In the genomic region with DNA sequence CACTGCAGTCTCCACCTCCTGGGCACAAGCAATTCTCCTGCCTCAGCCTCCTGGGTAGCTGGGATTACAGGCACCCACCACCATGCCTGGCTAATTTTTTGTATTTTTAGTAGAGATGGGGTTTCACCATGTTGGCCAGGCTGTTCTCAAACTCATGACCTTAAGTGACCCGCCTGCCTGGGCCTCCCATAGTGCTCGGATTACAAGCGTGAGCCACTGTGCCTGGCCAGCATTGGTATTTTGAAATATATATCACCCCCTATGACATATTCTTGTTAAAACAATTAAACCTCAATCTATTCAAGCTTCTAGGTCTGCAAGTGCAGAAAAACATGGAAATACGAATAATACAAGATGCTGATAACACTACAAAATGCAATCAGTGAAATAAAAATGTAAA, we compare ENCODE assay signal across 8 cellular contexts. TPM values are rescaled to one million over a fixed set of nuclear protein-coding genes. Genes with fewer than 3 reads are reported as not detected.
"Had no signal": no experiment of that assay in that cellular context is flagged by ENCODE, and none has a peak within 500 bp of the region (broad histone marks: within the 10 kb centered on the region; RNA-seq: fewer than 3 reads in every experiment).

No MANE protein-coding gene starts in this region.

RNA-seq across cellular contexts. Expression of a gene that starts 43.6 kb away (rescaled TPM):
- total RNA-seq: SJCRH30 had no signal

RNA-seq across cellular contexts. Expression of a gene that starts 49.1 kb away (rescaled TPM):
- total RNA-seq: activated CD4-positive, alpha-beta memory T cell treated with anti-CD3 and anti-CD28 coated beads, Interleukin-2, amount 10 ng/mL, durations not matched to agents 7 days and 5 days; activated CD8-positive, alpha-beta memory T cell treated with anti-CD3 and anti-CD28 coated beads, Interleukin-2, amount 10 ng/mL, durations not matched to agents 7 days and 5 days; aorta; breast epithelium; MCF 10A; SJCRH30; T-helper 1 cell treated with Interleukin-12 subunit alpha and Interleukin-12 subunit beta and Interleukin-4 antibody, amounts not matched to agents 30 ng/mL and 1 ng/mL, for 36 hours; T-helper 2 cell treated with Interferon-gamma antibody and Interleukin-4, amounts not matched to agents 100 ng/mL and 5 ng/mL, for 36 hours had no signal
- polyA plus RNA-seq: aorta had no signal

RNA-seq across cellular contexts. Expression of a gene that starts 50.3 kb away (rescaled TPM):
- total RNA-seq: activated CD4-positive, alpha-beta memory T cell treated with anti-CD3 and anti-CD28 coated beads, Interleukin-2, amount 10 ng/mL, durations not matched to agents 7 days and 5 days; activated CD8-positive, alpha-beta memory T cell treated with anti-CD3 and anti-CD28 coated beads, Interleukin-2, amount 10 ng/mL, durations not matched to agents 7 days and 5 days; T-helper 1 cell treated with Interleukin-12 subunit alpha and Interleukin-12 subunit beta and Interleukin-4 antibody, amounts not matched to agents 30 ng/mL and 1 ng/mL, for 36 hours; T-helper 2 cell treated with Interferon-gamma antibody and Interleukin-4, amounts not matched to agents 100 ng/mL and 5 ng/mL, for 36 hours had no signal

RNA-seq across cellular contexts. Expression of a gene that starts 50.4 kb away (rescaled TPM):
- total RNA-seq: activated CD4-positive, alpha-beta memory T cell treated with anti-CD3 and anti-CD28 coated beads, Interleukin-2, amount 10 ng/mL, durations not matched to agents 7 days and 5 days; MCF 10A; SJCRH30 had no signal
